11 cellular contexts compared by ENCODE assay signal in the genomic region with DNA sequence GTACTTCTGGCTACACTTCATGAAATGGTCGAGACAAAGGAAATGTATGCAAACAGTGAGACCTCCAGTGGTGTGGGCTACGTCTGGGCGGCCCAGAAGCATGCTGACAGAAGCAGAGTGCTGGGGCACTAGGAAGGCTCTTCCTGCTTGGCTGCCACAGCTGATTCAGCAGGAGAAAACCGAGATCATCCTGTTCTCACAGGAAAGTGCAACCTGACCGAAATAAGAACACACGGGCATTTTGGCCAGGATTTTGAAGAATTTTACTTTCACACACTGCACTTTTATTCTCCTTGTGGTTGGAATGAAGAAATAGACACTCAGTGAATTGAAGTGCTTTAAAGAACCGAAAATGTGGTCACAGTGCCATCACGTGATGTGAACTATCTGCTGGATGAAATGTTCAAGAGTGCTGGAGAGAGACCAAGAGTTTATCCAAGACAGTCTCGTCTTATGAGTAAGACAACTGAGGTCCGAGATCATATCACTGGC.
DNase-seq lines count a peak whose midpoint lies in the region; ATAC-seq and TF ChIP-seq lines count a peak whose summit lies in the region.
"Had no signal": no experiment of that assay in that cellular context is flagged by ENCODE, and none has a peak within 500 bp of the region (broad histone marks: within the 10 kb centered on the region; RNA-seq: fewer than 3 reads in every experiment).

No MANE protein-coding gene starts in this region.

- POLR2A ChIA-PET in HEK293 (lab: Yijun Ruan, JAX) (no interaction called here), MCF 10A (lab: Yijun Ruan, JAX) (interaction anchor here (2.0 kb wide), 1 partner anchor 9 kb away, joined by 5 read pairs; no protein-coding TSS in a partner anchor)

- H3K4me1 ChIP-seq in HEK293 (ENCODE audit: control insufficient read depth, insufficient read depth, low read length) (peaks cover 7% of the 10 kb centered on the region), left lung (no peaks in the 10 kb centered on the region)

- H3K27me3 ChIP-seq in left lung = no peaks in the 10 kb centered on the region

- peak; percentile 74 for DNase-seq in AG09309 (ENCODE audit: low read depth)
- DNase-seq in MCF 10A (ENCODE audit: unreplicated experiment) = peak; percentile 51
- no peak for DNase-seq in left lung
- no peak for DNase-seq in NCI-H774 (lab: John Stamatoyannopoulos, UW)
- DNase-seq in NCI-H1092 (lab: John Stamatoyannopoulos, UW) = no peak
- DNase-seq: NCI-H1694 had no signal

- H3K27ac ChIP-seq in HEK293 (ENCODE audit: extremely low read depth, low read depth, low read length) (peak overlapping the region; percentile 16; the same call in 1 of the 2 replicates), left lung (no peak overlapping the region)

- ATAC-seq in left lung (peak; percentile 72), GM21390 (IDR thresholded peaks at IDR 0.05; ENCODE audit: unreplicated experiment) (no peak), HG02588 (IDR thresholded peaks at IDR 0.05; ENCODE audit: unreplicated experiment) (no peak)

- no peaks in the 10 kb centered on the region for H3K36me3 ChIP-seq in HEK293 (ENCODE audit: control insufficient read depth in 2 of 2, insufficient read depth in 1 of 2, low read length in 2 of 2)
- H3K36me3 ChIP-seq in left lung = no peaks in the 10 kb centered on the region

- peak overlapping the region; percentile 48 for H3K4me3 Mint-ChIP-seq in MCF 10A (ENCODE audit: unreplicated experiment)
- H3K4me3 Mint-ChIP-seq: activated T-helper 1 cell treated with anti-CD3 and anti-CD28 coated beads, Interleukin-12 subunit alpha, Interleukin-12 subunit beta, Interleukin-2, Interleukin-4 antibody, amounts not matched to agents 30 ng/mL and 10 ng/mL and 1 ng/mL, durations not matched to agents 14 hours and 24 hours and 36 hours; memory B cell had no signal

- H3K4me3 ChIP-seq in AG09309 (ENCODE audit: control insufficient read depth, low read depth, low read length) (peak overlapping the region; percentile 6; the same call in 1 of the 2 replicates), HEK293 (ENCODE audit: low read depth, low read length) (no peak overlapping the region), left lung (no peak overlapping the region)

- H3K4me1 Mint-ChIP-seq in MCF 10A (ENCODE audit: insufficient read depth, unreplicated experiment) = peaks cover 9% of the 10 kb centered on the region
- H3K4me1 Mint-ChIP-seq: memory B cell had no signal

- H3K9me3 Mint-ChIP-seq in MCF 10A (ENCODE audit: unreplicated experiment) = no peaks in the 10 kb centered on the region
- H3K9me3 Mint-ChIP-seq: activated T-helper 1 cell treated with anti-CD3 and anti-CD28 coated beads, Interleukin-12 subunit alpha, Interleukin-12 subunit beta, Interleukin-2, Interleukin-4 antibody, amounts not matched to agents 30 ng/mL and 10 ng/mL and 1 ng/mL, durations not matched to agents 14 hours and 24 hours and 36 hours had no signal

- CTCF ChIA-PET in HEK293 (lab: Yijun Ruan, JAX) (interaction anchor here (0.6 to 1.5 kb wide), 4 partner anchors 19 to 149 kb away, joined by 3 to 4 read pairs (median 3); partner anchors contain the start of gene CCBE1), MCF 10A (lab: Yijun Ruan, JAX) (interaction anchor here (0.5 to 1.5 kb wide), 3 partner anchors 32 to 275 kb away, joined by 3 to 10 read pairs (median 3); no protein-coding TSS in a partner anchor)

- no peak overlapping the region for H3K27ac Mint-ChIP-seq in MCF 10A (ENCODE audit: low read depth, unreplicated experiment)
- H3K27ac Mint-ChIP-seq: activated T-helper 1 cell treated with anti-CD3 and anti-CD28 coated beads, Interleukin-12 subunit alpha, Interleukin-12 subunit beta, Interleukin-2, Interleukin-4 antibody, amounts not matched to agents 30 ng/mL and 10 ng/mL and 1 ng/mL, durations not matched to agents 14 hours and 24 hours and 36 hours; memory B cell had no signal

- H3K36me3 Mint-ChIP-seq in MCF 10A (ENCODE audit: insufficient read depth, unreplicated experiment) = no peaks in the 10 kb centered on the region
- H3K36me3 Mint-ChIP-seq: memory B cell had no signal

- intact Hi-C loops in MCF 10A (cut with micrococcal nuclease) = no loop called here
- intact Hi-C loops in left lung (cut with DNase I) = no loop called here

- H3K9me3 ChIP-seq in HEK293 (ENCODE audit: control insufficient read depth, insufficient read depth, low read depth, low read length) (no peaks in the 10 kb centered on the region), left lung (no peaks in the 10 kb centered on the region)

- TF ChIP-seq CTCF in AG09309 (IDR thresholded peaks at IDR 0.05; ENCODE audit: control insufficient read depth, insufficient read depth, low read depth, low read length, missing control alignments) (peak; percentile 20), HEK293 (tag by site-specific recombination; IDR thresholded peaks at IDR 0.05) (peak; percentile 36; the same call in 1 of the 2 replicates), MCF 10A (IDR thresholded peaks at IDR 0.05; ENCODE audit: unreplicated experiment) (no peak), left lung (IDR thresholded peaks at IDR 0.05) (no peak)

- H3K27me3 Mint-ChIP-seq in MCF 10A (ENCODE audit: insufficient read depth, unreplicated experiment) = no peaks in the 10 kb centered on the region

- BruUV-seq in MCF 10A (replicated peaks; lab: Mats Ljungman, UMichigan) = no TSS peak

TF ChIP-seq in HEK293, 187 proteins besides CTCF, POLR2A, EP300 and RAD21:
- TF ChIP-seq, protein P1, sequence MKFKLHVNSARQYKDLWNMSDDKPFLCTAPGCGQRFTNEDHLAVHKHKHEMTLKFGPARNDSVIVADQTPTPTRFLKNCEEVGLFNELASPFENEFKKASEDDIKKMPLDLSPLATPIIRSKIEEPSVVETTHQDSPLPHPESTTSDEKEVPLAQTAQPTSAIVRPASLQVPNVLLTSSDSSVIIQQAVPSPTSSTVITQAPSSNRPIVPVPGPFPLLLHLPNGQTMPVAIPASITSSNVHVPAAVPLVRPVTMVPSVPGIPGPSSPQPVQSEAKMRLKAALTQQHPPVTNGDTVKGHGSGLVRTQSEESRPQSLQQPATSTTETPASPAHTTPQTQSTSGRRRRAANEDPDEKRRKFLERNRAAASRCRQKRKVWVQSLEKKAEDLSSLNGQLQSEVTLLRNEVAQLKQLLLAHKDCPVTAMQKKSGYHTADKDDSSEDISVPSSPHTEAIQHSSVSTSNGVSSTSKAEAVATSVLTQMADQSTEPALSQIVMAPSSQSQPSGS (tag by site-specific recombination; IDR thresholded peaks at IDR 0.05; ENCODE audit: low read depth) = no peak
- 0 out of 2 replicates have a peak, but pooled peaks have one; percentile 24 for TF ChIP-seq TRIM28 (IDR thresholded peaks at IDR 0.05; ENCODE audit: borderline replicate concordance, low read length)

Comparison
In these comparisons a context has a peak if more than half of its experiments do, and no peak if none do; other contexts are left out.
1. DNase-seq: peak in AG09309 (single experiment) and MCF 10A (single experiment); none in left lung (0 of 2), NCI-H774 (single experiment) and NCI-H1092 (single experiment).
2. CTCF ChIP-seq: peak in AG09309 (single experiment) and HEK293 (single experiment); none in MCF 10A (single experiment) and left lung (0 of 2).